Comparison of ENCODE assay signal across 21 cellular contexts in genomic region chr16:2798723-2799204, GRCh38. TPM values are rescaled to one million over a fixed set of nuclear protein-coding genes. Genes with fewer than 3 reads are reported as not detected.
"Had no signal": no experiment of that assay in that cellular context is flagged by ENCODE, and none has a peak within 500 bp of the region (broad histone marks: within the 10 kb centered on the region; RNA-seq: fewer than 3 reads in every experiment).

No MANE protein-coding gene starts in this region.

- H3K36me3 ChIP-seq: left ventricle myocardium inferior had no signal

- H3K4me3 ChIP-seq: left ventricle myocardium inferior had no signal

- DNase-seq: activated CD4-positive, alpha-beta T cell treated with anti-CD3 and anti-CD28 coated beads, Interleukin-2, amount 50 U/mL, for 4 hours; activated CD8-positive, alpha-beta memory T cell treated with anti-CD3 and anti-CD28 coated beads for 24 hours; activated CD8-positive, alpha-beta memory T cell treated with anti-CD3 and anti-CD28 coated beads, Interleukin-2, amount 50 U/mL, for 4 hours; activated naive CD4-positive, alpha-beta T cell treated with anti-CD3 and anti-CD28 coated beads for 36 hours; activated T-cell treated with anti-CD3 and anti-CD28 coated beads, Interleukin-2, amount 50 U/mL, for 24 hours; anterior cingulate cortex; caudate nucleus; effector CD4-positive, alpha-beta T cell; foreskin melanocyte; hippocampal formation; left ventricle myocardium inferior; stimulated activated CD4-positive, alpha-beta T cell treated with anti-CD3 and anti-CD28 coated beads, Interleukin-2, amount 100 ng/mL, for 24 hours; T-helper 1 cell had no signal

- H3K27ac ChIP-seq: left ventricle myocardium inferior, parathyroid adenoma had no signal

- H3K4me1 ChIP-seq: left ventricle myocardium inferior, parathyroid adenoma had no signal

RNA-seq across cellular contexts. Expression of gene PRSS41, which starts 0.5 kb away (rescaled TPM):
- total RNA-seq: activated naive CD4-positive, alpha-beta T cell treated with anti-CD3 and anti-CD28 coated beads for 36 hours; activated T-helper 17 cell treated with anti-CD3 and anti-CD28 coated beads, Interleukin-2, amount 50 U/mL, for 72 hours; left ventricle myocardium inferior; myocyte; pulmonary artery endothelial cell; right cardiac atrium; WTC11 had no signal
- polyA plus RNA-seq: esophagus, right cardiac atrium, thymus had no signal

RNA-seq across cellular contexts. Expression of gene PRSS33, which starts 11.4 kb away (rescaled TPM):
- total RNA-seq: activated T-helper 17 cell treated with anti-CD3 and anti-CD28 coated beads, Interleukin-2, amount 50 U/mL, for 72 hours; left ventricle myocardium inferior; myocyte; pulmonary artery endothelial cell; right cardiac atrium had no signal
- polyA plus RNA-seq: esophagus, right cardiac atrium had no signal

RNA-seq across cellular contexts. Expression of gene PRSS21, which starts 18.3 kb away (rescaled TPM):
- total RNA-seq: left ventricle myocardium inferior, myocyte, right cardiac atrium had no signal
- polyA plus RNA-seq: right cardiac atrium had no signal

RNA-seq across cellular contexts. Expression of gene ZG16B, which starts 31.3 kb away (rescaled TPM):
- total RNA-seq: myocyte, WTC11 had no signal
- polyA plus RNA-seq: right cardiac atrium had no signal
